In genomic region chr19:11658954-11659353, GRCh38 we compare ENCODE assay signal across 17 cellular contexts.
"Had no signal": no experiment of that assay in that cellular context is flagged by ENCODE, and none has a peak within 500 bp of the region (broad histone marks: within the 10 kb centered on the region; RNA-seq: fewer than 3 reads in every experiment).

No MANE protein-coding gene starts in this region.

- H3K36me3 ChIP-seq: esophagus squamous epithelium, pancreas, right lobe of liver had no signal

- H3K27me3 ChIP-seq: esophagus squamous epithelium, hepatocyte, neural progenitor cell, pancreas, right lobe of liver, testis, tibial nerve had no signal

- H3K4me3 ChIP-seq: esophagus squamous epithelium, hepatocyte, neural progenitor cell, pancreas, right lobe of liver, testis, tibial nerve had no signal

- H3K27ac ChIP-seq: epithelial cell of prostate, esophagus squamous epithelium, hepatocyte, neural progenitor cell, pancreas, right lobe of liver, testis, tibial nerve had no signal

- H3K4me1 ChIP-seq: esophagus squamous epithelium, neural progenitor cell, pancreas, right lobe of liver, tibial nerve had no signal

- DNase-seq: effector memory CD8-positive, alpha-beta T cell; esophagus squamous epithelium; head of caudate nucleus; kidney; natural killer cell; nucleus accumbens; pancreas; retina; right lobe of liver; stimulated activated CD4-positive, alpha-beta T cell treated with anti-CD3 and anti-CD28 coated beads, Interleukin-4, amount 100 ng/mL, for 1 hour; stimulated activated CD8-positive, alpha-beta memory T cell treated with anti-CD3 and anti-CD28 coated beads, Interleukin-4, amount 100 ng/mL, for 48 hours; stimulated activated naive CD8-positive, alpha-beta T cell treated with anti-CD3 and anti-CD28 coated beads, Interleukin-15, amount 100 ng/mL, for 72 hours; testis had no signal

- H3K9me3 ChIP-seq: pancreas, right lobe of liver, testis had no signal
